Comparison of ENCODE assay signal across 11 cellular contexts in the genomic region with DNA sequence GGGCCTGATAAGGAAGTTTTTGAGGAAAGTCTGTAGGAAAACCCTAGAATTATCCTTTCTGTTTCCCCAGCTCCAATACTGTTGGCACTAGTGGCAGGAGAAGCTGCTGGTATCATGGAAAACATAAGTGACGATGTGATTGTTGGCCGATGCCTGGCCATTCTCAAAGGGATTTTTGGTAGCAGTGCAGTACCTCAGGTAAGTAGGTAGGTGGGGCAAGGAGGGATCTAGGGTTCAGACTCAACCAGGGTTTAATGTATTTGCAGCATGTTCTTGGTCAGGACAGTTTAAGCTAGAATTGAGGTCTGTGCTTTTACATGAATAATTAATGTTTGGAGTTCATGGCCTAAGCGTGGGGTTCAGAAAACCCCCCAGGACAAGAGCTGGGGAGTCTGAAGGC.
DNase-seq lines count a peak whose midpoint lies in the region; ATAC-seq, FAIRE-seq and TF ChIP-seq lines count a peak whose summit lies in the region.
"Had no signal": no experiment of that assay in that cellular context is flagged by ENCODE, and none has a peak within 500 bp of the region (broad histone marks: within the 10 kb centered on the region; RNA-seq: fewer than 3 reads in every experiment).

No MANE protein-coding gene starts in this region.

- H3K4me1 ChIP-seq in MM.1S (ENCODE audit: low read length) (no peaks in the 10 kb centered on the region), mucosa of descending colon (ENCODE audit: low read depth) (no peaks in the 10 kb centered on the region), gastroesophageal sphincter (peaks cover 0 to 20% (median 6%) of the 10 kb centered on the region in 3 donors)

- H3K4me2 ChIP-seq in MM.1S (ENCODE audit: low read depth, low read length) = no peak overlapping the region

- H3F3A ChIP-seq in MM.1S (ENCODE audit: insufficient read depth, low read length) = no peaks in the 10 kb centered on the region

- H4K20me1 ChIP-seq in MM.1S (ENCODE audit: insufficient read depth, low read length) = no peaks in the 10 kb centered on the region

- intact Hi-C loops in mucosa of descending colon (cut with DNase I, micrococcal nuclease) = no loop called here

- no peak overlapping the region for H3K9ac ChIP-seq in MM.1S (ENCODE audit: low read length)

- H3K9me3 ChIP-seq in MM.1S (replicated peaks; ENCODE audit: insufficient read depth, low read length) = no peaks in the 10 kb centered on the region
- no peaks in the 10 kb centered on the region for H3K9me3 ChIP-seq in mucosa of descending colon
- no peaks in the 10 kb centered on the region for H3K9me3 ChIP-seq in gastroesophageal sphincter
- H3K9me3 ChIP-seq: neutrophil had no signal

- no peak for TF ChIP-seq POLR2A in gastroesophageal sphincter (IDR thresholded peaks at IDR 0.05)

- H3K36me3 ChIP-seq in MM.1S (replicated peaks; ENCODE audit: insufficient read depth, low read length) (peaks cover 6% of the 10 kb centered on the region; the same call in 1 of the 2 replicates), bronchial epithelial cell (ENCODE audit: control insufficient read depth, insufficient read depth, low read length) (peaks cover 13% of the 10 kb centered on the region), mucosa of descending colon (ENCODE audit: low read depth) (no peaks in the 10 kb centered on the region), gastroesophageal sphincter (peaks cover 2 to 99% of the 10 kb centered on the region in 2 donors)

- TF ChIP-seq CTCF in GM12864 (IDR thresholded peaks at IDR 0.05; ENCODE audit: low read depth, low read length, missing control alignments) (peak; percentile 40), MM.1S (IDR thresholded peaks at IDR 0.05; ENCODE audit: low read length) (peak; percentile 10; the same call in 1 of the 2 replicates), bronchial epithelial cell (IDR thresholded peaks at IDR 0.05; ENCODE audit: insufficient read depth, low read length, severe bottlenecking) (peak; percentile 48), mucosa of descending colon (IDR thresholded peaks at IDR 0.05) (no peak), gastroesophageal sphincter (IDR thresholded peaks at IDR 0.05) (peak in 2 of 4 experiments; percentile 8 to 25)

- H3K9me2 ChIP-seq in MM.1S (replicated peaks; ENCODE audit: insufficient read depth, low read length) = no peaks in the 10 kb centered on the region

- H2AFZ ChIP-seq in MM.1S (ENCODE audit: low read length) = no peak overlapping the region

- DNase-seq in GM12864 (ENCODE audit: low read depth) (no peak), MM.1S (no peak), bronchial epithelial cell (ENCODE audit: low read depth) (no peak), mucosa of descending colon (no peak), NCI-H2227 treated with DMSO at 0.1 percent for 48 hours (lab: John Stamatoyannopoulos, UW) (no peak)
- DNase-seq: NCI-H1694 had no signal

- H3K27ac ChIP-seq in MM.1S (ENCODE audit: low read length) (no peak overlapping the region), gastroesophageal sphincter (no peak overlapping the region)
- H3K27ac ChIP-seq: epithelial cell of prostate, neutrophil had no signal

- H3K4me3 ChIP-seq in GM12864 (ENCODE audit: low read depth, low read length) (no peak overlapping the region), MM.1S (ENCODE audit: low read length) (no peak overlapping the region), bronchial epithelial cell (ENCODE audit: low read depth, low read length) (no peak overlapping the region), mucosa of descending colon (no peak overlapping the region), gastroesophageal sphincter (no peak overlapping the region)

- TF ChIP-seq EP300 in gastroesophageal sphincter (IDR thresholded peaks at IDR 0.05) = no peak

- H3K27me3 ChIP-seq in MM.1S (replicated peaks; ENCODE audit: insufficient read depth, low read length) (no peaks in the 10 kb centered on the region), bronchial epithelial cell (ENCODE audit: control insufficient read depth, insufficient read depth, low read length) (no peaks in the 10 kb centered on the region), gastroesophageal sphincter (no peaks in the 10 kb centered on the region)
- H3K27me3 ChIP-seq: neutrophil had no signal

- ATAC-seq in mucosa of descending colon = peak; percentile 27
- no peak for ATAC-seq in gastroesophageal sphincter
- ATAC-seq in GM21576 (IDR thresholded peaks at IDR 0.05; ENCODE audit: unreplicated experiment) = no peak

- WGBS in gastroesophageal sphincter (ENCODE audit: low coverage in 1 of 2), 2 donors = 60 to 85% methylated on average over 1 to 3 of the region's 3 CpGs

- no peaks in the 10 kb centered on the region for H3K79me2 ChIP-seq in MM.1S (ENCODE audit: low read length)

- no peak for FAIRE-seq in bronchial epithelial cell (lab: Jason Lieb, UNC)
- FAIRE-seq: islet of Langerhans had no signal
